ENCODE assay signal across 29 cellular contexts in genomic region chr22:37068859-37069258, GRCh38. TPM values are rescaled to one million over a fixed set of nuclear protein-coding genes. Genes with fewer than 3 reads are reported as not detected.
A peak's percentile ranks its signal among the peaks of the same experiment; 100 is the strongest.
DNase-seq lines count a peak whose midpoint lies in the region; ATAC-seq and TF ChIP-seq lines count a peak whose summit lies in the region.
"Had no signal": no experiment of that assay in that cellular context is flagged by ENCODE, and none has a peak within 500 bp of the region (broad histone marks: within the 10 kb centered on the region; RNA-seq: fewer than 3 reads in every experiment).

No MANE protein-coding gene starts in this region.

- H3K27me3 ChIP-seq in SK-N-SH (ENCODE audit: insufficient read depth) (peaks cover 23% of the 10 kb centered on the region; the same call in 1 of the 2 replicates), foreskin keratinocyte (peaks cover 32% of the 10 kb centered on the region), tibial nerve (peaks cover 0 to 41% of the 10 kb centered on the region in 2 donors)

- no peak overlapping the region for H3K9ac ChIP-seq in SK-N-SH

- no peaks in the 10 kb centered on the region for H3K4me1 Mint-ChIP-seq in activated CD4-positive, alpha-beta T cell treated with anti-CD3 and anti-CD28 coated beads for 36 hours
- H3K4me1 Mint-ChIP-seq: CD14-positive monocyte; stimulated activated memory B cell treated with anti-CD40 and anti-IgM and Interleukin-4, amounts not matched to agents 10 μg/mL and 1 μg/mL and 100 μg/mL, for 72 hours had no signal

- H3K79me2 ChIP-seq in SK-N-SH (ENCODE audit: insufficient read depth) = no peaks in the 10 kb centered on the region

- WGBS in SK-N-SH (ENCODE audit: low lambda C conversion rate) = 33% methylated on average over 14 of the region's 36 CpGs
- 2 to 3% methylated on average over 14 to 36 of the region's 36 CpGs for WGBS in tibial nerve, 2 donors

- TF ChIP-seq RAD21 in SK-N-SH (IDR thresholded peaks at IDR 0.05; ENCODE audit: low read length) = no peak

- no peak for TF ChIP-seq EP300 in SK-N-SH (IDR thresholded peaks at IDR 0.05; ENCODE audit: borderline replicate concordance in 1 of 2, low read depth in 1 of 2, low read length in 1 of 2)
- TF ChIP-seq EP300 in tibial nerve (IDR thresholded peaks at IDR 0.05) = no peak

- peak; percentile 34 for DNase-seq in activated CD4-positive, alpha-beta T cell treated with anti-CD3 and anti-CD28 coated beads for 36 hours
- no peak for DNase-seq in activated CD4-positive, alpha-beta T cell treated with anti-CD3 and anti-CD28 coated beads, Interleukin-2, amount 50 U/mL, for 1 hour
- DNase-seq in SK-N-SH = peak; percentile 64
- DNase-seq in stimulated activated naive CD8-positive, alpha-beta T cell treated with anti-CD3 and anti-CD28 coated beads, Interleukin-15, Interleukin-2, amounts not matched to agents 100 U/mL and 50 U/mL, for 24 hours = no peak
- no peak for DNase-seq in foreskin keratinocyte
- DNase-seq in tibial nerve (ENCODE audit: low spot score in 2 of 2) = no peak
- DNase-seq: activated effector memory CD4-positive, alpha-beta T cell treated with Interleukin-2 at 50 U/mL for 16 hours; amniotic stem cell; DMS53; dorsolateral prefrontal cortex; HCEC 1CT; Karpas-422; midbrain; NCI-H1048; NCI-H526 treated with DMSO at 0.1 percent for 48 hours; tibial artery had no signal

- H3K4me1 ChIP-seq in SK-N-SH (ENCODE audit: control insufficient read depth in 1 of 2, insufficient read depth in 2 of 2, low read depth in 1 of 2, low read length in 1 of 2) = no peaks in the 10 kb centered on the region; a peak in 1 of 4 replicates
- no peaks in the 10 kb centered on the region for H3K4me1 ChIP-seq in foreskin keratinocyte
- H3K4me1 ChIP-seq in tibial nerve = no peaks in the 10 kb centered on the region
- H3K4me1 ChIP-seq: tibial artery had no signal

- H3F3A ChIP-seq in SK-N-SH (replicated peaks; ENCODE audit: insufficient read depth) = no peaks in the 10 kb centered on the region

- intact Hi-C loops in activated CD4-positive, alpha-beta T cell treated with anti-CD3 and anti-CD28 coated beads for 36 hours (cut with DNase I, micrococcal nuclease) = no loop called here

- no peak overlapping the region for H3K4me3 Mint-ChIP-seq in activated CD4-positive, alpha-beta T cell treated with anti-CD3 and anti-CD28 coated beads for 36 hours
- H3K4me3 Mint-ChIP-seq: stimulated activated memory B cell treated with anti-CD40 and anti-IgM and Interleukin-4, amounts not matched to agents 10 μg/mL and 1 μg/mL and 100 μg/mL, for 72 hours; T-helper 2 cell treated with Interferon-gamma antibody and Interleukin-4, amounts not matched to agents 5 μg/mL and 100 μg/mL, for 36 hours had no signal

- H3K9me2 ChIP-seq in SK-N-SH = no peaks in the 10 kb centered on the region

- H3K9me3 Mint-ChIP-seq in activated CD4-positive, alpha-beta T cell treated with anti-CD3 and anti-CD28 coated beads for 36 hours (ENCODE audit: low read depth) = no peaks in the 10 kb centered on the region
- H3K9me3 Mint-ChIP-seq: stimulated activated memory B cell treated with anti-CD40 and anti-IgM and Interleukin-4, amounts not matched to agents 10 μg/mL and 1 μg/mL and 100 μg/mL, for 72 hours; T-helper 2 cell treated with Interferon-gamma antibody and Interleukin-4, amounts not matched to agents 5 μg/mL and 100 μg/mL, for 36 hours had no signal

- H3K9me3 ChIP-seq in SK-N-SH (no peaks in the 10 kb centered on the region), tibial nerve (no peaks in the 10 kb centered on the region)
- H3K9me3 ChIP-seq: neutrophil, tibial artery had no signal

- no peak for TF ChIP-seq POLR2A in tibial nerve (IDR thresholded peaks at IDR 0.05)

- peaks cover 20% of the 10 kb centered on the region for H3K27me3 Mint-ChIP-seq in activated CD4-positive, alpha-beta T cell treated with anti-CD3 and anti-CD28 coated beads for 36 hours

- H3K36me3 Mint-ChIP-seq in activated CD4-positive, alpha-beta T cell treated with anti-CD3 and anti-CD28 coated beads for 36 hours (ENCODE audit: low read depth) = peaks cover 11% of the 10 kb centered on the region

- no peak for ATAC-seq in activated CD4-positive, alpha-beta T cell treated with anti-CD3 and anti-CD28 coated beads for 36 hours
- peak; percentile 20 for ATAC-seq in stimulated activated naive CD8-positive, alpha-beta T cell treated with anti-CD3 and anti-CD28 coated beads, Interleukin-15, Interleukin-2, amounts not matched to agents 100 U/mL and 50 U/mL, for 24 hours
- no peak for ATAC-seq in foreskin keratinocyte
- no peak for ATAC-seq in GM21576 (IDR thresholded peaks at IDR 0.05; ENCODE audit: unreplicated experiment)
- ATAC-seq: activated CD4-positive, CD25-positive, alpha-beta regulatory T cell treated with anti-CD3 and anti-CD28 coated beads, Interleukin-2, amount 50 U/mL, for 24 hours; left lobe of liver; stimulated activated memory B cell treated with anti-CD40 and anti-IgM and Interleukin-4, amounts not matched to agents 10 μg/mL and 1 μg/mL and 100 μg/mL, for 72 hours had no signal

- H4K20me1 ChIP-seq in SK-N-SH (ENCODE audit: insufficient read depth) = no peaks in the 10 kb centered on the region

- H3K27ac ChIP-seq in SK-N-SH (ENCODE audit: low read depth in 2 of 2, low read length in 1 of 2) (no peak overlapping the region), foreskin keratinocyte (no peak overlapping the region), tibial nerve (no peak overlapping the region)
- H3K27ac ChIP-seq: dorsolateral prefrontal cortex, neutrophil, tibial artery had no signal

- CTCF ChIA-PET in activated CD4-positive, alpha-beta T cell treated with anti-CD3 and anti-CD28 coated beads for 36 hours (lab: Charles Lee) = no interaction called here
- CTCF ChIA-PET in SK-N-SH (lab: Yijun Ruan, JAX) = interaction anchor here (0.9 to 1.2 kb wide), 2 partner anchors 9 to 295 kb away, joined by 3 read pairs; no protein-coding TSS in a partner anchor

- no peak overlapping the region for H3K4me2 ChIP-seq in SK-N-SH

- H3K4me3 ChIP-seq in SK-N-SH (ENCODE audit: low read depth in 2 of 2, low read length in 1 of 2) (no peak overlapping the region), iPS-11a (ENCODE audit: low read depth, low read length) (peak overlapping the region; percentile 13), tibial nerve (no peak overlapping the region)
- H3K4me3 ChIP-seq: dorsolateral prefrontal cortex, tibial artery had no signal

- H3K27ac Mint-ChIP-seq in activated CD4-positive, alpha-beta T cell treated with anti-CD3 and anti-CD28 coated beads for 36 hours = no peak overlapping the region
- H3K27ac Mint-ChIP-seq: CD14-positive monocyte; stimulated activated memory B cell treated with anti-CD40 and anti-IgM and Interleukin-4, amounts not matched to agents 10 μg/mL and 1 μg/mL and 100 μg/mL, for 72 hours; T-helper 2 cell treated with Interferon-gamma antibody and Interleukin-4, amounts not matched to agents 5 μg/mL and 100 μg/mL, for 36 hours had no signal

- H3K36me3 ChIP-seq in SK-N-SH (replicated peaks in 1 of 2; ENCODE audit: control insufficient read depth in 1 of 2, insufficient read depth in 2 of 2, low read length in 1 of 2) (no peaks in the 10 kb centered on the region), tibial nerve (peaks cover 0 to 6% (median 0%) of the 10 kb centered on the region in 3 donors)
- H3K36me3 ChIP-seq: neutrophil, tibial artery had no signal

- TF ChIP-seq CTCF in SK-N-SH (IDR thresholded peaks at IDR 0.05) = no peak
- TF ChIP-seq CTCF in foreskin keratinocyte (conservative IDR thresholded peaks at IDR 0.05) = no peak
- no peak for TF ChIP-seq CTCF in tibial nerve (IDR thresholded peaks at IDR 0.05)

- POLR2A ChIA-PET in activated CD4-positive, alpha-beta T cell treated with anti-CD3 and anti-CD28 coated beads for 36 hours (lab: Charles Lee) = no interaction called here
- POLR2A ChIA-PET in SK-N-SH (lab: Yijun Ruan, JAX) = interaction anchor here (0.5 kb wide), 1 partner anchor 358 kb away, joined by 3 read pairs; no protein-coding TSS in a partner anchor

- no peak overlapping the region for H2AFZ ChIP-seq in SK-N-SH (ENCODE audit: low read depth)

TF ChIP-seq in SK-N-SH, 30 proteins besides CTCF, POLR2A, EP300 and RAD21 (continues in another document):
- no peak for TF ChIP-seq USF2 (IDR thresholded peaks at IDR 0.05; ENCODE audit: borderline replicate concordance, low read depth, low read length)

RNA-seq across cellular contexts. Expression of gene KCTD17, which starts 17.3 kb away (rescaled TPM):
- total RNA-seq in activated CD4-positive, alpha-beta T cell treated with anti-CD3 and anti-CD28 coated beads for 36 hours = 10 to 100 TPM; 32.5 to 36.8 TPM
- polyA plus RNA-seq in SK-N-SH (2012; rRNA removed) = 57.8 and 68.3 TPM in 2 replicates
- 25.4 and 36.9 TPM in 2 replicates for polyA plus RNA-seq in SK-N-SH (2012; cell fraction: cytosol; rRNA removed)
- polyA plus RNA-seq in SK-N-SH (2012; cell fraction: nucleus; rRNA removed) = 70.6 and 91.3 TPM in 2 replicates
- total RNA-seq in foreskin keratinocyte = 19.6 and 24.7 TPM in 2 replicates
- 22.8 and 25.9 TPM in 2 replicates for polyA plus RNA-seq in foreskin keratinocyte
- total RNA-seq in tibial nerve = 10 to 100 TPM in 3 of 4 donors, 1 to 10 TPM in 1; 7.4 to 24.7 (median 20.2) TPM

RNA-seq across cellular contexts. Expression of gene TMPRSS6, which starts 40.7 kb away (rescaled TPM):
- total RNA-seq in activated CD4-positive, alpha-beta T cell treated with anti-CD3 and anti-CD28 coated beads for 36 hours = 10 to 100 TPM; 17.6 to 20.2 TPM
- polyA plus RNA-seq in SK-N-SH (2012; rRNA removed) (not detected in 2 replicates), foreskin keratinocyte (not detected in 2 replicates)
- polyA plus RNA-seq in SK-N-SH (2012; cell fraction: cytosol; rRNA removed) = 0.01 TPM in 1 of 2 replicates, not detected in the other
- polyA plus RNA-seq in SK-N-SH (2012; cell fraction: nucleus; rRNA removed) = not detected in 2 replicates
- total RNA-seq in foreskin keratinocyte (not detected in 2 replicates), tibial nerve (not detected)
- total RNA-seq: A673, cardiac septum, dorsolateral prefrontal cortex, esophagus mucosa, renal cortical epithelial cell, SK-MEL-5 had no signal
- polyA plus RNA-seq: CD14-positive monocyte had no signal

RNA-seq across cellular contexts. Expression of gene MPST, which starts 49.3 kb away (rescaled TPM):
- 10 to 100 TPM; 10.6 to 11.0 TPM for total RNA-seq in activated CD4-positive, alpha-beta T cell treated with anti-CD3 and anti-CD28 coated beads for 36 hours
- polyA plus RNA-seq in SK-N-SH (2012; rRNA removed) (45.0 and 60.4 TPM in 2 replicates), foreskin keratinocyte (82.2 TPM in 2 replicates)
- polyA plus RNA-seq in SK-N-SH (2012; cell fraction: cytosol; rRNA removed) = 29.7 and 48.7 TPM in 2 replicates
- polyA plus RNA-seq in SK-N-SH (2012; cell fraction: nucleus; rRNA removed) = 58.1 and 89.1 TPM in 2 replicates
- total RNA-seq in foreskin keratinocyte (57.5 and 62.6 TPM in 2 replicates), tibial nerve (100 to 1,000 TPM; 193 to 258 (median 199) TPM)

RNA-seq across cellular contexts. Expression of gene TST, which starts 49.6 kb away (rescaled TPM):
- 1 to 10 TPM; 1.8 to 2.1 TPM for total RNA-seq in activated CD4-positive, alpha-beta T cell treated with anti-CD3 and anti-CD28 coated beads for 36 hours
- polyA plus RNA-seq in SK-N-SH (2012; rRNA removed) (47.6 and 49.4 TPM in 2 replicates), foreskin keratinocyte (23.2 and 26.2 TPM in 2 replicates)
- 23.5 and 33.3 TPM in 2 replicates for polyA plus RNA-seq in SK-N-SH (2012; cell fraction: cytosol; rRNA removed)
- 28.9 and 41.6 TPM in 2 replicates for polyA plus RNA-seq in SK-N-SH (2012; cell fraction: nucleus; rRNA removed)
- total RNA-seq in foreskin keratinocyte (18.1 and 19.7 TPM in 2 replicates), tibial nerve (10 to 100 TPM; 44.1 to 76.4 (median 66.7) TPM)

Comparison
In these comparisons a context has a peak if more than half of its experiments do, and no peak if none do; other contexts are left out.
1. DNase-seq: peak in activated CD4-positive, alpha-beta T cell treated with anti-CD3 and anti-CD28 coated beads for 36 hours (single experiment) and SK-N-SH (single experiment); none in activated CD4-positive, alpha-beta T cell treated with anti-CD3 and anti-CD28 coated beads, Interleukin-2, amount 50 U/mL, for 1 hour (single experiment), stimulated activated naive CD8-positive, alpha-beta T cell treated with anti-CD3 and anti-CD28 coated beads, Interleukin-15, Interleukin-2, amounts not matched to agents 100 U/mL and 50 U/mL, for 24 hours (single experiment), foreskin keratinocyte (0 of 2) and tibial nerve (0 of 2).
2. RNA of gene TMPRSS6, which starts 40.7 kb away (total RNA-seq): 17.6 to 20.2 TPM in activated CD4-positive, alpha-beta T cell treated with anti-CD3 and anti-CD28 coated beads for 36 hours; not detected in foreskin keratinocyte and not detected in tibial nerve; every median in the first group is over 10 times any median in the second.